Comparison of ENCODE assay signal across 22 cellular contexts in the genomic region with DNA sequence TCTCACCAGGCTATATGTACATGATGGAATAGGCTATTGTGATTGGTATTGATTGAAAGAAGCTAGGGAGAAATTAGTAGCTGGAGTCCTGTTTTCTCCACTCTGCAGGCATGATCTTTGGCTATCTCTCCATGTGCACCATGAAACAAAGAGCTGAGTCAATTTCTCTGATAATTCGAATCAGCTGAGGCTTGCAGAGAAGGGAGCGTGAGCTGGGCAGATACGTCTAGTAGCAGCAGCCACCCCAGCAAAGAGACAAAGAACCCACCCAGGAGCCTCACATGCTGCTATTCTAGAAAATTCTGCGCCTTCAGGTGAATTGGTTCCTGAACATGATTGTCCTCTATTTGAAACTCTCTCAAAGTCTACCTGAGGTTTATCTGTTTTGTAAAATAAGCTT.
"Had no signal": no experiment of that assay in that cellular context is flagged by ENCODE, and none has a peak within 500 bp of the region (broad histone marks: within the 10 kb centered on the region; RNA-seq: fewer than 3 reads in every experiment).

No MANE protein-coding gene starts in this region.

- H3K4me3 ChIP-seq: coronary artery, lung, ovary, right atrium auricular region, smooth muscle cell, transverse colon, upper lobe of right lung, uterus had no signal

- FAIRE-seq: frontal cortex, kidney had no signal

- H3K27me3 ChIP-seq: ovary, right atrium auricular region, transverse colon, upper lobe of right lung, uterus had no signal

- H3K27ac ChIP-seq: coronary artery, ovary, right atrium auricular region, transverse colon, upper lobe of right lung, uterus had no signal

- DNase-seq: dermis blood vessel endothelial cell; kidney; mesenchymal stem cell; naive thymus-derived CD8-positive, alpha-beta T cell; nephron progenitor cell; ovary; stimulated activated CD4-positive, alpha-beta T cell treated with anti-CD3 and anti-CD28 coated beads, Interleukin-12 subunit alpha, Interleukin-12 subunit beta, amount 100 ng/mL, for 4 hours; stimulated activated CD4-positive, alpha-beta T cell treated with anti-CD3 and anti-CD28 coated beads, Interleukin-1b, Interleukin-23, amount 100 ng/mL, for 48 hours; stimulated activated CD4-positive, alpha-beta T cell treated with anti-CD3 and anti-CD28 coated beads, Interleukin-4, amount 100 ng/mL, for 1 hour; stimulated activated CD8-positive, alpha-beta memory T cell treated with anti-CD3 and anti-CD28 coated beads, Interleukin-4, amount 100 ng/mL, for 48 hours; stimulated activated naive CD4-positive, alpha-beta T cell; stimulated activated naive CD8-positive, alpha-beta T cell treated with anti-CD3 and anti-CD28 coated beads, Interleukin-15, amount 100 ng/mL, for 72 hours; transverse colon; upper lobe of right lung; uterus had no signal

- H3K9me3 ChIP-seq: ovary, transverse colon, upper lobe of right lung, uterus had no signal

- H3K4me2 ChIP-seq: smooth muscle cell had no signal

- H3K36me3 ChIP-seq: ovary, right atrium auricular region, transverse colon, upper lobe of right lung, uterus had no signal

- H3K4me1 ChIP-seq: right atrium auricular region, transverse colon, upper lobe of right lung, uterus had no signal

- ATAC-seq: left lobe of liver; naive thymus-derived CD8-positive, alpha-beta T cell; sciatic nerve; stimulated activated naive CD8-positive, alpha-beta T cell treated with anti-CD3 and anti-CD28 coated beads, Interleukin-15, amount 100 ng/mL, for 72 hours; upper lobe of right lung had no signal
